In the genomic region with DNA sequence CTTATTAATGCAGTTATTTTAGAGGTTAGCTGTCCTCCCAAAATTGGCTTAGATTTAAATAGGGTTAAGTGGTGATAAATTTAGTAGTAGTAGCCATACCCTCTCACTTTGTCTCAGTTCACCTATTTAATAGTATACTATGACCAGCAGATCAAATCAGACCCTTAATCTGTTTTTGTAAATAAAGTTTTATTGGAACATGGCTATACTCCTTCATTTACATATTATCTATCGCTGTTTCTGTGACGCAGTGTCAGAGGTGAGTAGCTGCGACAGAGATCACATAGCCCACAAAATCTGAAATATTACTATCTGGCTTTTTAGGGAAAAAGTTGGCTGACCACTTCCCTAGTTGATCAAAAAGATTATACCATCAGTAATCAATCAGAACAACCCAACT, we compare ENCODE assay signal across 20 cellular contexts.
"Had no signal": no experiment of that assay in that cellular context is flagged by ENCODE, and none has a peak within 500 bp of the region (broad histone marks: within the 10 kb centered on the region; RNA-seq: fewer than 3 reads in every experiment).

No MANE protein-coding gene starts in this region.

- H3K27me3 ChIP-seq: heart left ventricle, thyroid gland, upper lobe of right lung, vagina had no signal

- H3K27ac ChIP-seq: heart left ventricle, left ventricle myocardium inferior, parathyroid adenoma, prostate gland, thyroid gland, upper lobe of right lung, vagina had no signal

- H2AFZ ChIP-seq: parathyroid adenoma had no signal

- H3K9ac ChIP-seq: parathyroid adenoma had no signal

- H3K9me3 ChIP-seq: prostate gland, thyroid gland, upper lobe of right lung, vagina had no signal

- H3K4me3 Mint-ChIP-seq: dendritic cell treated with granulocyte-macrophage colony-stimulating factor and Interleukin-4, amounts not matched to agents 40 ng/mL and 50 ng/mL, for 4 days; effector memory CD8-positive, alpha-beta T cell; naive thymus-derived CD4-positive, alpha-beta T cell; nephron progenitor cell had no signal

- H3K27me3 Mint-ChIP-seq: dendritic cell treated with granulocyte-macrophage colony-stimulating factor and Interleukin-4, amounts not matched to agents 40 ng/mL and 50 ng/mL, for 4 days; effector memory CD8-positive, alpha-beta T cell; naive thymus-derived CD4-positive, alpha-beta T cell had no signal

- H3K4me1 ChIP-seq: prostate gland had no signal

- H3K27ac Mint-ChIP-seq: dendritic cell treated with granulocyte-macrophage colony-stimulating factor and Interleukin-4, amounts not matched to agents 40 ng/mL and 50 ng/mL, for 4 days; naive thymus-derived CD4-positive, alpha-beta T cell had no signal

- FAIRE-seq: colon had no signal

- H3K36me3 ChIP-seq: heart left ventricle, left ventricle myocardium inferior, prostate gland, thyroid gland, upper lobe of right lung, vagina had no signal

- H3K79me2 ChIP-seq: parathyroid adenoma had no signal

- ATAC-seq: effector memory CD8-positive, alpha-beta T cell; heart left ventricle; naive thymus-derived CD4-positive, alpha-beta T cell; sciatic nerve; upper lobe of right lung had no signal

- H3K4me3 ChIP-seq: heart left ventricle, left ventricle myocardium inferior, lung, prostate gland, thyroid gland, upper lobe of right lung, vagina had no signal

- DNase-seq: cerebellar nuclear complex; effector memory CD8-positive, alpha-beta T cell; foreskin melanocyte; heart left ventricle; islet precursor cell; left ventricle myocardium inferior; mesendoderm; naive thymus-derived CD4-positive, alpha-beta T cell; nephron progenitor cell; stimulated activated CD4-positive, alpha-beta T cell treated with anti-CD3 and anti-CD28 coated beads, Interleukin-12 subunit alpha, Interleukin-12 subunit beta, amount 100 ng/mL, for 4 hours; stimulated activated naive CD4-positive, alpha-beta T cell treated with Interleukin-2 at 50 U/mL for 16 hours; thyroid gland; upper lobe of right lung had no signal
